Comparison of ENCODE assay signal across 8 cellular contexts in the genomic region with DNA sequence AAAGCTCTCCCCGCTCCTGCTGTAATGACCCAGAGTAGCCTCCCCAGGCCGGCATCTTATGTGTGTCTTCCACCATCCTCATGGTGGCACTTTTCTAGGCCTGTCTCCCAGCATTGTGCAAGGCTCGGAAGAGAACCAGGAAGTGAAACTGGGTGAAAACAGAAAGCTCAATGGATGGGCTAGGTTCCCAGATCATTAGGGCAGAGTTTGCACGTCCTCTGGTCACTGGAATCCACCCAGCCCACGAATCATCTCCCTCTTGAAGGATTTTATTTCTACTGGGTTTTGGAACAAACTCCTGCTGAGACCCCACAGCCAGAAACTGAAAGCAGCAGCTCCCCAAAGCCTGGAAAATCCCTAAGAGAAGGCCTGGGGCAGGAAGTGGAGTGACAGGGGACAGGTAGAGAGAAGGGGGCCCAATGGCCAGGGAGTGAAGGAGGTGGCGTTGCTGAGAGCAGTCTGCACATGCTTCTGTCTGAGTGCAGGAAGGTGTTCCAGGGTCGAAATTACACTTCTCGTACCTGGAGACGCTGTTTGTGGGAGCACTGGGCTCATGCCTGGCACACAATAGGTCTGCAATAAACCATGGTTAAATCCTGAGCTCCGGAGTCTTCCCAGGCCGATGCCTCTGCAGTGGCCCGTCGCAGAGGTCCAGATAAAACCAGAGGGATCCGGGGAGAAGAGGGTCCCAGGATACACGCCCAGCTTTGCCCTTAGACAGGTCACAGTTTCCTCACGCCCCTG. TPM values are rescaled to one million over a fixed set of nuclear protein-coding genes. Genes with fewer than 3 reads are reported as not detected.
A peak's percentile ranks its signal among the peaks of the same experiment; 100 is the strongest.
DNase-seq lines count a peak whose midpoint lies in the region; ATAC-seq and TF ChIP-seq lines count a peak whose summit lies in the region.

No MANE protein-coding gene starts in this region.

- peaks cover 26% of the 10 kb centered on the region for H3K4me1 Mint-ChIP-seq in WTC11

- peaks cover 61% of the 10 kb centered on the region for H3K4me1 ChIP-seq in left ventricle myocardium inferior

- peak; percentile 23 for DNase-seq in GM12865 (ENCODE audit: low read depth)
- DNase-seq in WTC11 (ENCODE audit: low spot score), result no peak
- DNase-seq in left ventricle myocardium inferior, result no peak
- DNase-seq in islet precursor cell, result no peak
- no peak for DNase-seq in SK-N-DZ (ENCODE audit: low spot score)
- DNase-seq in activated CD8-positive, alpha-beta memory T cell treated with anti-CD3 and anti-CD28 coated beads, Interleukin-2, amount 50 U/mL, for 48 hours, result no peak
- DNase-seq in NCI-H526 (lab: John Stamatoyannopoulos, UW), result no peak

- H3K27ac Mint-ChIP-seq in WTC11, result no peak overlapping the region

- H3K36me3 Mint-ChIP-seq in WTC11, result no peaks in the 10 kb centered on the region

- H3K36me3 ChIP-seq in left ventricle myocardium inferior, result peaks cover 21% of the 10 kb centered on the region

- CTCF ChIA-PET in WTC11 (lab: Charles Lee), result interaction anchor here (0.6 to 5.2 kb wide), 44 partner anchors 10 to 537 kb away, joined by 3 to 143 read pairs (median 6); a partner anchor contains a TSS

- no peak overlapping the region; the same call in 1 of the 2 replicates for H3K4me3 Mint-ChIP-seq in WTC11

- no peaks in the 10 kb centered on the region for H3K27me3 ChIP-seq in left ventricle myocardium inferior (ENCODE audit: low read depth)

- H3K4me3 ChIP-seq in GM12865 (ENCODE audit: low read depth, low read length), result no peak overlapping the region
- peak overlapping the region; percentile 38 for H3K4me3 ChIP-seq in left ventricle myocardium inferior
- H3K4me3 ChIP-seq in skin epidermis, result no peak overlapping the region

- no peaks in the 10 kb centered on the region for H3K9me3 ChIP-seq in left ventricle myocardium inferior (replicated peaks)

- POLR2A ChIA-PET in WTC11 (lab: Charles Lee), result no interaction called here

- H3K27me3 Mint-ChIP-seq in WTC11 (ENCODE audit: low read depth), result peaks cover 22% of the 10 kb centered on the region

- intact Hi-C loops in left ventricle myocardium inferior (cut with micrococcal nuclease), result no loop called here

- peak; percentile 17 for ATAC-seq in WTC11

- H3K9me3 Mint-ChIP-seq in WTC11, result no peaks in the 10 kb centered on the region

- TF ChIP-seq CTCF in GM12865 (IDR thresholded peaks at IDR 0.05; ENCODE audit: insufficient read depth, low read depth, low read length, missing control alignments), result no peak
- no peak for TF ChIP-seq CTCF in WTC11 (IDR thresholded peaks at IDR 0.05)
- no peak for TF ChIP-seq CTCF in left ventricle myocardium inferior (IDR thresholded peaks at IDR 0.05; ENCODE audit: borderline replicate concordance)

- H3K27ac ChIP-seq in left ventricle myocardium inferior (replicated peaks) (peak overlapping the region; percentile 82), skin epidermis (peak overlapping the region in 16 of 21 experiments; percentile 2 to 81 (median 62))

TF ChIP-seq in WTC11, 78 proteins besides CTCF, POLR2A, EP300 and RAD21:
- TF ChIP-seq, protein P1, sequence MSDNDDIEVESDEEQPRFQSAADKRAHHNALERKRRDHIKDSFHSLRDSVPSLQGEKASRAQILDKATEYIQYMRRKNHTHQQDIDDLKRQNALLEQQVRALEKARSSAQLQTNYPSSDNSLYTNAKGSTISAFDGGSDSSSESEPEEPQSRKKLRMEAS (CRISPR knock-in tag; IDR thresholded peaks at IDR 0.05), result no peak
- TF ChIP-seq PRRX2 (CRISPR knock-in tag; IDR thresholded peaks at IDR 0.05) (no peak), ZNF121 (CRISPR knock-in tag; IDR thresholded peaks at IDR 0.05) (no peak), NFE2L1 (CRISPR knock-in tag; IDR thresholded peaks at IDR 0.05) (no peak), TP53 (CRISPR knock-in tag; IDR thresholded peaks at IDR 0.05) (no peak), SMAD4 (CRISPR knock-in tag; IDR thresholded peaks at IDR 0.05) (no peak), FOXK1 (CRISPR knock-in tag; IDR thresholded peaks at IDR 0.05) (0 out of 2 replicates have a peak, but pooled peaks have one; percentile 9)

RNA-seq across cellular contexts. Expression of a gene that starts 15.6 kb away (rescaled TPM):
- total RNA-seq in WTC11 (2021), result 0.64 to 1.5 TPM (median 0.98 TPM) in 3 replicates
- 36.9 TPM for total RNA-seq in left ventricle myocardium inferior
- polyA plus RNA-seq in SK-N-DZ (2014; cell fraction: cytosol; rRNA removed), result 24.4 and 26.5 TPM in 2 replicates
- polyA plus RNA-seq in SK-N-DZ (2014; cell fraction: nucleus; rRNA removed), result 25.3 and 33.4 TPM in 2 replicates

RNA-seq across cellular contexts. Expression of a gene that starts 28.6 kb away (rescaled TPM):
- total RNA-seq in WTC11 (2021), result 20.9 to 24.1 TPM (median 22.3 TPM) in 3 replicates
- total RNA-seq in left ventricle myocardium inferior, result 8.5 TPM
- polyA plus RNA-seq in SK-N-DZ (2014; cell fraction: cytosol; rRNA removed), result 23.8 and 24.9 TPM in 2 replicates
- 16.1 and 25.1 TPM in 2 replicates for polyA plus RNA-seq in SK-N-DZ (2014; cell fraction: nucleus; rRNA removed)

RNA-seq across cellular contexts. Expression of a gene that starts 35.0 kb away (rescaled TPM):
- 1.7 to 2.3 TPM (median 2.0 TPM) in 3 replicates for total RNA-seq in WTC11 (2021)
- not detected for total RNA-seq in left ventricle myocardium inferior
- polyA plus RNA-seq in SK-N-DZ (2014; cell fraction: cytosol; rRNA removed), result 0.15 TPM in 1 of 2 replicates, not detected in the other
- 0.27 TPM in 1 of 2 replicates, not detected in the other for polyA plus RNA-seq in SK-N-DZ (2014; cell fraction: nucleus; rRNA removed)

Comparison
In these comparisons a context has a peak if more than half of its experiments do, and no peak if none do; other contexts are left out.
1. RNA of a gene that starts 15.6 kb away (total RNA-seq): 36.9 TPM in left ventricle myocardium inferior (single experiment); 0.64 to 1.5 TPM in WTC11; every median in the first group is over 10 times any median in the second.